ENCODE assay signal across 29 cellular contexts in the genomic region with DNA sequence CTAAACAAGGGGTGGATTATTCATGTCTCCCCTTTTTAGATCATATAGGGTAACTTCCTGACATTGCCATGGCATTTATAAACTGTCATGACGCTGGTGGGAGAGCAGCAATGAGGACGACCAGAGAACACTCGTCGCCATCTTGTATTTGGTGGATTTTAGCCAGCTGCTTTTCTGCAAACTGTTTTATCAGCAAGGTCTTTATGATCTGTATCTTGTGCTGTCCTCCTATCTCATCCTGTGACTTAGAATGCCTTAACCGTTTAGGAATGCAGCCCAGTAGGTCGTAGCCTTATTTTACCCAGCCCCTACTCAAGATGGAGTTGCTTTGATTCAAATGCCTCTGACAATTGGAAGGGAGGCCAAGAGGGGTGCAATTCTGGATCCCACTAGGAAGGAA. TPM values are rescaled to one million over a fixed set of nuclear protein-coding genes. Genes with fewer than 3 reads are reported as not detected.
DNase-seq lines count a peak whose midpoint lies in the region; ATAC-seq, FAIRE-seq and TF ChIP-seq lines count a peak whose summit lies in the region.
"Had no signal": no experiment of that assay in that cellular context is flagged by ENCODE, and none has a peak within 500 bp of the region (broad histone marks: within the 10 kb centered on the region; RNA-seq: fewer than 3 reads in every experiment).

No MANE protein-coding gene starts in this region.

- no peak overlapping the region for H3K18ac ChIP-seq in H1 (ENCODE audit: extremely low read depth, low read length)
- H3K18ac ChIP-seq in mesendoderm (ENCODE audit: low read length) = no peak overlapping the region
- H3K18ac ChIP-seq in trophoblast cell (ENCODE audit: low read length) = no peak overlapping the region

- POLR2A ChIA-PET in H1 (lab: Charles Lee; ENCODE audit: partially characterized antibody) = no interaction called here

- CTCF ChIA-PET in H1 (lab: Charles Lee; ENCODE audit: partially characterized antibody) = interaction anchor here (1.2 to 2.7 kb wide), 2 partner anchors 14 to 246 kb away, joined by 3 to 6 read pairs; no protein-coding TSS in a partner anchor

- WGBS in adrenal gland, 4 donors = 33 to 45% (median 36%) methylated on average over 6 of the region's 6 CpGs
- 92% methylated on average over 6 of the region's 6 CpGs; no CpG with 5 or more reads in 1 of the 2 experiments for WGBS in H1 (ENCODE audit: extremely low coverage in 1 of 2, insufficient coverage in 1 of 2, insufficient read length in 1 of 2, insufficient replicate concordance in 2 of 2, low coverage in 1 of 2, low lambda C conversion rate in 2 of 2, missing lambda C conversion rate in 1 of 2), 2 experiments
- WGBS in mesendoderm (ENCODE audit: extremely low coverage, insufficient coverage, low lambda C conversion rate) = no CpG with 5 or more reads among the region's 6 CpGs
- WGBS in trophoblast cell (ENCODE audit: extremely low coverage, insufficient coverage, insufficient read length) = no CpG with 5 or more reads among the region's 6 CpGs

- H3K23ac ChIP-seq in H1 (ENCODE audit: insufficient read length) = no peak overlapping the region
- no peak overlapping the region for H3K23ac ChIP-seq in mesendoderm (ENCODE audit: low read length)
- no peak overlapping the region for H3K23ac ChIP-seq in trophoblast cell (ENCODE audit: low read length)

- H3K4me2 ChIP-seq in H1 (ENCODE audit: insufficient read depth in 1 of 2, low read depth in 2 of 2, low read length in 2 of 2) = no peak overlapping the region
- no peak overlapping the region for H3K4me2 ChIP-seq in mesendoderm (ENCODE audit: low read length)
- no peak overlapping the region for H3K4me2 ChIP-seq in trophoblast cell (ENCODE audit: low read length)
- H3K4me2 ChIP-seq: BLaER1 had no signal

- no peak overlapping the region for H3K4ac ChIP-seq in H1 (replicated peaks; ENCODE audit: insufficient read length, low read depth, low read length)
- no peak overlapping the region for H3K4ac ChIP-seq in mesendoderm (ENCODE audit: low read depth, low read length)
- H3K4ac ChIP-seq in trophoblast cell (ENCODE audit: low read depth, low read length) = no peak overlapping the region

- H4K12ac ChIP-seq in trophoblast cell (ENCODE audit: low read depth, low read length) = no peak overlapping the region

- no peak for TF ChIP-seq RAD21 in H1 (IDR thresholded peaks at IDR 0.05 in 1 of 2, conservative IDR thresholded peaks at IDR 0.05 in 1 of 2; ENCODE audit: low read depth in 2 of 2, low read length in 2 of 2)

- H2BK5ac ChIP-seq in H1 (ENCODE audit: low read depth, low read length) = no peak overlapping the region
- H2BK5ac ChIP-seq in mesendoderm (ENCODE audit: low read length) = no peak overlapping the region
- H2BK5ac ChIP-seq in trophoblast cell (ENCODE audit: low read depth, low read length, poor library complexity) = no peak overlapping the region

- peak in 6 of 7 donors; percentile 32 to 67 (median 50) for DNase-seq in adrenal gland
- DNase-seq in H1 (ENCODE audit: low read depth in 1 of 2, low spot score in 2 of 2) = no peak
- peak; percentile 44 for DNase-seq in mesendoderm
- DNase-seq in trophoblast cell = peak; percentile 26 to 71
- no peak for DNase-seq in GDM1 (lab: John Stamatoyannopoulos, UW)
- no peak for DNase-seq in H4 (ENCODE audit: low spot score)
- DNase-seq: 8988T; ACHN; BE2C; C1 segment of cervical spinal cord; CD4-positive, alpha-beta memory T cell; CD4-positive, CD25-positive, alpha-beta regulatory T cell; CD8-positive, alpha-beta memory T cell; COR-L47; DMS 273 treated with DMSO at 0.1 percent for 48 hours; DMS153; DMS53; DMS79; DND-41; EL; GF-D8 had no signal

- H3K4me1 ChIP-seq in adrenal gland (replicated peaks in 1 of 2) (peaks cover 20 to 28% of the 10 kb centered on the region in 2 donors), H1 (replicated peaks in 1 of 4; ENCODE audit: control insufficient read depth in 3 of 4, insufficient read depth in 4 of 4, low read length in 3 of 4) (no peaks in the 10 kb centered on the region), mesendoderm (ENCODE audit: control insufficient read depth, low read depth, low read length) (no peaks in the 10 kb centered on the region), trophoblast cell (ENCODE audit: control insufficient read depth in 1 of 2, insufficient read depth in 2 of 2, low read length in 2 of 2) (peaks cover 4% of the 10 kb centered on the region in 2 experiments)
- H3K4me1 ChIP-seq: BE2C, BLaER1 had no signal

- H2BK12ac ChIP-seq in H1 (ENCODE audit: low read depth, low read length) (no peak overlapping the region), trophoblast cell (ENCODE audit: low read length) (no peak overlapping the region)

- H3K4me3 ChIP-seq in adrenal gland = no peak overlapping the region
- no peak overlapping the region for H3K4me3 ChIP-seq in H1 (ENCODE audit: extremely low read depth in 1 of 4, insufficient read depth in 2 of 4, low read depth in 3 of 4, low read length in 4 of 4)
- no peak overlapping the region for H3K4me3 ChIP-seq in mesendoderm (ENCODE audit: low read length)
- no peak overlapping the region for H3K4me3 ChIP-seq in trophoblast cell (ENCODE audit: low read depth, low read length)
- H3K4me3 ChIP-seq: BLaER1 had no signal

- TF ChIP-seq CTCF in adrenal gland (IDR thresholded peaks at IDR 0.05) = no peak
- TF ChIP-seq CTCF in H1 (IDR thresholded peaks at IDR 0.05; ENCODE audit: control extremely low read depth in 1 of 3, insufficient read depth in 1 of 3, low read depth in 1 of 3, low read length in 3 of 3) = no peak

- peak in 1 of 2 donors; percentile 24 for TF ChIP-seq POLR2A in adrenal gland (IDR thresholded peaks at IDR 0.05)
- TF ChIP-seq POLR2A in H1 (IDR thresholded peaks at IDR 0.05; ENCODE audit: control extremely low read depth in 1 of 2, low read depth in 2 of 2, low read length in 2 of 2) = no peak

- H3K79me2 ChIP-seq in H1 (ENCODE audit: control insufficient read depth in 1 of 2, insufficient read depth in 2 of 2, low read length in 2 of 2) = no peaks in the 10 kb centered on the region
- no peaks in the 10 kb centered on the region for H3K79me2 ChIP-seq in mesendoderm (ENCODE audit: control insufficient read depth, insufficient read depth, low read length)
- H3K79me2 ChIP-seq in trophoblast cell (ENCODE audit: control insufficient read depth, insufficient read depth, low read length, poor library complexity) = no peaks in the 10 kb centered on the region

- H3K14ac ChIP-seq in H1 (ENCODE audit: insufficient read length) (no peak overlapping the region), trophoblast cell (ENCODE audit: low read length) (no peak overlapping the region)

- no peak overlapping the region for H2BK15ac ChIP-seq in H1 (ENCODE audit: low read length)
- no peak overlapping the region for H2BK15ac ChIP-seq in mesendoderm (replicated peaks; ENCODE audit: low read depth)

- H2BK20ac ChIP-seq in H1 (ENCODE audit: low read length) = no peak overlapping the region

- no peak for FAIRE-seq in H1 (lab: Jason Lieb, UNC)
- FAIRE-seq: A204.1, GM12891, GM19239 had no signal

- H4K8ac ChIP-seq in H1 (ENCODE audit: extremely low read depth, insufficient read depth, low read length) (no peak overlapping the region), mesendoderm (ENCODE audit: low read depth, low read length) (no peak overlapping the region), trophoblast cell (ENCODE audit: low read depth, low read length) (no peak overlapping the region)

- ATAC-seq in HG02759 (IDR thresholded peaks at IDR 0.05; ENCODE audit: unreplicated experiment) = no peak

- H2AFZ ChIP-seq in H1 (ENCODE audit: low read length) (0 out of 2 replicates have a peak overlapping the region, but pooled peaks have one; percentile 22), trophoblast cell (ENCODE audit: insufficient read depth, low read length, poor library complexity) (no peak overlapping the region)

- TF ChIP-seq EP300 in H1 (IDR thresholded peaks at IDR 0.05; ENCODE audit: borderline replicate concordance in 1 of 2, low read depth in 2 of 2, low read length in 2 of 2) = no peak

- H2BK120ac ChIP-seq in H1 (replicated peaks; ENCODE audit: low read depth, low read length) = no peak overlapping the region
- H2BK120ac ChIP-seq in mesendoderm (ENCODE audit: low read depth, low read length) = no peak overlapping the region
- H2BK120ac ChIP-seq in trophoblast cell (ENCODE audit: insufficient read depth, low read length, poor library complexity) = no peak overlapping the region

- no peaks in the 10 kb centered on the region for H4K20me1 ChIP-seq in H1 (replicated peaks in 1 of 2; ENCODE audit: control insufficient read depth in 1 of 2, insufficient read depth in 2 of 2, low read length in 2 of 2)
- H4K20me1 ChIP-seq: BLaER1 had no signal

- intact Hi-C loops in adrenal gland (cut with DNase I) = no loop called here

- H4K5ac ChIP-seq in H1 (ENCODE audit: insufficient read length, low read depth, low read length) (no peak overlapping the region), mesendoderm (ENCODE audit: low read length) (no peak overlapping the region)

- H3K79me1 ChIP-seq in H1 (ENCODE audit: low read depth, low read length) (no peaks in the 10 kb centered on the region), mesendoderm (ENCODE audit: low read length) (no peaks in the 10 kb centered on the region), trophoblast cell (ENCODE audit: low read length) (peaks cover 2% of the 10 kb centered on the region)

- H3K9me3 ChIP-seq in adrenal gland (replicated peaks in 1 of 3) = no peaks in the 10 kb centered on the region
- no peaks in the 10 kb centered on the region for H3K9me3 ChIP-seq in H1 (ENCODE audit: insufficient read depth in 2 of 2, low read depth in 1 of 2, low read length in 1 of 2)
- H3K9me3 ChIP-seq in trophoblast cell (ENCODE audit: insufficient read depth, low read depth, low read length) = peaks cover 6% of the 10 kb centered on the region
- H3K9me3 ChIP-seq: BE2C, BLaER1 had no signal

- no peaks in the 10 kb centered on the region for H3K23me2 ChIP-seq in H1 (ENCODE audit: low read depth, low read length)

- H3K56ac ChIP-seq in H1 (replicated peaks; ENCODE audit: insufficient read length, low read depth, low read length) (no peak overlapping the region), mesendoderm (ENCODE audit: low read length) (no peak overlapping the region)

- H3K36me3 ChIP-seq in adrenal gland (replicated peaks in 1 of 2) (no peaks in the 10 kb centered on the region), H1 (ENCODE audit: control insufficient read depth in 2 of 4, insufficient read depth in 4 of 4, low read length in 3 of 4) (no peaks in the 10 kb centered on the region), mesendoderm (ENCODE audit: control insufficient read depth, insufficient read depth, low read length) (no peaks in the 10 kb centered on the region), trophoblast cell (ENCODE audit: control insufficient read depth in 1 of 2, insufficient read depth in 2 of 2, low read length in 2 of 2) (no peaks in the 10 kb centered on the region)
- H3K36me3 ChIP-seq: BE2C, BLaER1 had no signal

- H3K27ac ChIP-seq in adrenal gland (peak overlapping the region in 3 of 5 donors; percentile 41 to 71 (median 47)), H1 (ENCODE audit: low read depth, low read length) (no peak overlapping the region), mesendoderm (ENCODE audit: low read depth, low read length) (no peak overlapping the region), trophoblast cell (ENCODE audit: low read depth, low read length) (no peak overlapping the region)
- H3K27ac ChIP-seq: BLaER1 had no signal

- H3K9ac ChIP-seq in H1 (replicated peaks in 1 of 4; ENCODE audit: extremely low read depth in 1 of 4, low read depth in 3 of 4, low read length in 3 of 4) (no peak overlapping the region), mesendoderm (ENCODE audit: low read length) (no peak overlapping the region), trophoblast cell (ENCODE audit: low read length) (no peak overlapping the region)
- H3K9ac ChIP-seq: BLaER1 had no signal

- H3K27me3 ChIP-seq in adrenal gland (no peaks in the 10 kb centered on the region), H1 (replicated peaks in 1 of 4; ENCODE audit: control insufficient read depth in 3 of 4, extremely low read depth in 1 of 4, insufficient read depth in 3 of 4, low read length in 3 of 4) (0 out of 7 replicates have a peak, but pooled peaks cover 0 to 3% (median under 1%) of the 10 kb centered on the region in 4 experiments), mesendoderm (ENCODE audit: insufficient read depth, low read length, poor library complexity) (no peaks in the 10 kb centered on the region), trophoblast cell (ENCODE audit: insufficient read depth, low read length) (no peaks in the 10 kb centered on the region)
- H3K27me3 ChIP-seq: BLaER1 had no signal

- no peak overlapping the region for H2AK5ac ChIP-seq in H1 (ENCODE audit: low read depth, low read length)
- H2AK5ac ChIP-seq in mesendoderm (ENCODE audit: low read length) = no peak overlapping the region
- no peak overlapping the region for H2AK5ac ChIP-seq in trophoblast cell (ENCODE audit: low read length)

- H4K91ac ChIP-seq in H1 (replicated peaks; ENCODE audit: insufficient read length, low read length) (no peak overlapping the region), trophoblast cell (ENCODE audit: low read depth, low read length) (no peak overlapping the region)

RNA-seq across cellular contexts. Expression of a gene that starts 5.8 kb away (rescaled TPM):
- total RNA-seq in adrenal gland = not detected
- polyA plus RNA-seq in adrenal gland = not detected
- total RNA-seq in H1 (2021; fragmentation: NEBNext Ultra II Directional; extraction: Animal tissue kit (Norgen Biotek cat#: 25700)) = 0.55 and 0.93 TPM in 2 replicates
- 0.42 TPM in 2 replicates for polyA plus RNA-seq in H1 (2011; rRNA removed)
- polyA plus RNA-seq in H1 (2011; cell fraction: cytosol; rRNA removed) = 0.59 TPM
- 0.94 TPM for polyA plus RNA-seq in H1 (2011; cell fraction: nucleus; rRNA removed)
- 0.93 to 1.1 TPM (median 0.97 TPM) in 4 replicates for polyA plus RNA-seq in H1 (2012, experiment 1 of 2)
- polyA plus RNA-seq in H1 (2012, experiment 2 of 2) = 0.10 TPM
- 0.51 TPM for polyA plus RNA-seq in H1 (2013, experiment 1 of 2)
- polyA plus RNA-seq in H1 (2013, experiment 2 of 2) = 0.29 TPM
- polyA minus RNA-seq in H1 (2011; rRNA and poly(A)+ RNA removed) = 0.09 and 0.12 TPM in 2 replicates
- polyA minus RNA-seq in H1 (2011; cell fraction: cytosol; rRNA and poly(A)+ RNA removed) = 1.2 TPM
- 0.90 TPM for polyA minus RNA-seq in H1 (2011; cell fraction: nucleus; rRNA and poly(A)+ RNA removed)
- 0.45 TPM for polyA plus RNA-seq in mesendoderm (2013, experiment 1 of 2)
- polyA plus RNA-seq in mesendoderm (2013, experiment 2 of 2) = 0.29 TPM
- 0.04 and 0.07 TPM in 2 replicates for polyA plus RNA-seq in trophoblast cell (2013)
- not detected in 2 replicates for total RNA-seq in H4 (2014; rRNA removed; shearing (Covaris generic))
- total RNA-seq: CD4-positive, alpha-beta memory T cell; CD4-positive, CD25-positive, alpha-beta regulatory T cell; CD8-positive, alpha-beta memory T cell; Daoy; G401 had no signal
- polyA plus RNA-seq: AG04450; CD4-positive, alpha-beta memory T cell; CD4-positive, CD25-positive, alpha-beta regulatory T cell; CD8-positive, alpha-beta memory T cell had no signal

Comparison
In these comparisons a context has a peak if more than half of its experiments do, and no peak if none do; other contexts are left out.
1. DNase-seq: peak in adrenal gland (6 of 7), mesendoderm (single experiment) and trophoblast cell (2 of 2); none in H1 (0 of 2), GDM1 (single experiment) and H4 (single experiment).
2. H3K27ac ChIP-seq: peak in adrenal gland (3 of 5); none in H1 (single experiment), mesendoderm (single experiment) and trophoblast cell (single experiment).